ENCODE assay signal across 23 cellular contexts in genomic region chr1:92778371-92778770, GRCh38. TPM values are rescaled to one million over a fixed set of nuclear protein-coding genes. Genes with fewer than 3 reads are reported as not detected.
A peak's percentile ranks its signal among the peaks of the same experiment; 100 is the strongest.
DNase-seq lines count a peak whose midpoint lies in the region; ATAC-seq and TF ChIP-seq lines count a peak whose summit lies in the region.
"Had no signal": no experiment of that assay in that cellular context is flagged by ENCODE, and none has a peak within 500 bp of the region (broad histone marks: within the 10 kb centered on the region; RNA-seq: fewer than 3 reads in every experiment).

No MANE protein-coding gene starts in this region.

- no peak overlapping the region for H4K91ac ChIP-seq in H9 (ENCODE audit: insufficient read length, low read depth, low read length)

- H3K4me1 ChIP-seq in H9 (ENCODE audit: insufficient read depth, low read length) (no peaks in the 10 kb centered on the region), OCI-LY7 (ENCODE audit: insufficient read depth, low read length, poor library complexity, severe bottlenecking) (peaks cover under 1% of the 10 kb centered on the region)
- H3K4me1 ChIP-seq: A549 had no signal

- no peak overlapping the region for H4K5ac ChIP-seq in H9 (ENCODE audit: insufficient read length, low read depth, low read length)

- H3K4ac ChIP-seq in H9 (ENCODE audit: low read depth, low read length) = no peak overlapping the region

- H3K9me3 Mint-ChIP-seq in H9 = no peaks in the 10 kb centered on the region
- H3K9me3 Mint-ChIP-seq: CD4-positive, alpha-beta T cell; CD8-positive, alpha-beta T cell had no signal

- H3K36me3 ChIP-seq in OCI-LY7 (ENCODE audit: insufficient read depth, low read length) = 0 out of 2 replicates have a peak, but pooled peaks cover 3% of the 10 kb centered on the region

- H3K36me3 Mint-ChIP-seq in H9 (ENCODE audit: insufficient read depth in 1 of 3, low read depth in 3 of 3) = peaks cover 0 to 5% (median 5%) of the 10 kb centered on the region in 3 experiments; a peak in 4 of 7 replicates
- H3K36me3 Mint-ChIP-seq: CD8-positive, alpha-beta T cell had no signal

- H2BK120ac ChIP-seq in H9 (ENCODE audit: low read depth, low read length, poor library complexity, severe bottlenecking) = no peak overlapping the region

- H4K20me1 ChIP-seq in H9 (ENCODE audit: control insufficient read depth, insufficient read depth, insufficient read length) (no peaks in the 10 kb centered on the region), OCI-LY7 (ENCODE audit: insufficient read depth, low read length) (no peaks in the 10 kb centered on the region)

- no peak overlapping the region for H2AK5ac ChIP-seq in H9 (ENCODE audit: insufficient read length, low read length)

- no peak overlapping the region for H3K9ac ChIP-seq in H9 (ENCODE audit: extremely low read depth, insufficient read length, low read length)
- H3K9ac ChIP-seq: BLaER1 treated with 17β-estradiol and CSF1 and Interleukin-3, amounts not matched to agents 10 nM and 100 nM had no signal

- H3K27me3 Mint-ChIP-seq in H9 (ENCODE audit: low read depth) = no peaks in the 10 kb centered on the region
- H3K27me3 Mint-ChIP-seq: B cell had no signal

- no peak overlapping the region for H3K56ac ChIP-seq in H9 (ENCODE audit: insufficient read length, low read depth, low read length)

- ATAC-seq in left ventricle myocardium superior = peak; percentile 49
- no peak for ATAC-seq in Right ventricle myocardium inferior
- no peak for ATAC-seq in HG03439 (IDR thresholded peaks at IDR 0.05; ENCODE audit: unreplicated experiment)
- ATAC-seq: A549; CD8-positive, alpha-beta T cell; GM12878 had no signal

- H3K79me1 ChIP-seq in H9 (ENCODE audit: insufficient read depth, low read depth, low read length, poor library complexity, severe bottlenecking) = peaks cover 3% of the 10 kb centered on the region

- no peak for DNase-seq in left ventricle myocardium superior
- DNase-seq in Right ventricle myocardium inferior (ENCODE audit: missing footprints) = no peak
- DNase-seq in H9 = no peak
- peak; percentile 54 for DNase-seq in fibroblast of the aortic adventitia (ENCODE audit: low read depth)
- DNase-seq in OCI-LY7 (ENCODE audit: low spot score) = no peak
- DNase-seq: AML-193; CD4-positive, alpha-beta T cell; CD8-positive, alpha-beta T cell; COR-L47; DMS 273 treated with DMSO at 0.1 percent for 48 hours; DMS153; DMS53; DMS79; DND-41; EL; GDM1 had no signal

- H3K27me3 ChIP-seq in H9 (ENCODE audit: insufficient read depth, low read length) = no peaks in the 10 kb centered on the region
- H3K27me3 ChIP-seq: BLaER1 treated with 17β-estradiol and CSF1 and Interleukin-3, amounts not matched to agents 10 nM and 100 nM had no signal

- H2AFZ ChIP-seq in H9 (ENCODE audit: low read length) (no peak overlapping the region), OCI-LY7 (ENCODE audit: low read length) (no peak overlapping the region)

- no peak overlapping the region for H2BK5ac ChIP-seq in H9 (ENCODE audit: insufficient read length, low read length)

- no peak overlapping the region for H3T11ph ChIP-seq in H9 (ENCODE audit: low read length)

- H3K9me3 ChIP-seq in H9 (ENCODE audit: control insufficient read depth, low read depth, low read length) = no peaks in the 10 kb centered on the region
- no peaks in the 10 kb centered on the region for H3K9me3 ChIP-seq in OCI-LY7 (ENCODE audit: low read length)
- H3K9me3 ChIP-seq: A549; BLaER1 treated with 17β-estradiol and CSF1 and Interleukin-3, amounts not matched to agents 10 nM and 100 nM had no signal

- CTCF ChIA-PET in OCI-LY7 (lab: Charles Lee; ENCODE audit: unreplicated experiment) = no interaction called here

- H3K23ac ChIP-seq in H9 (ENCODE audit: insufficient read length, low read depth, low read length) = no peak overlapping the region

- H4K8ac ChIP-seq in H9 (replicated peaks; ENCODE audit: insufficient read length, low read depth, low read length) = no peak overlapping the region

- H3K27ac ChIP-seq in H9 (ENCODE audit: insufficient read length, low read depth, low read length) (no peak overlapping the region), OCI-LY7 (ENCODE audit: low read depth, low read length, poor library complexity, severe bottlenecking) (no peak overlapping the region)
- H3K27ac ChIP-seq: 22Rv1; A549; BLaER1 treated with 17β-estradiol and CSF1 and Interleukin-3, amounts not matched to agents 10 nM and 100 nM; C4-2B had no signal

- no TSS peak for BruUV-seq in OCI-LY7 (replicated peaks; lab: Mats Ljungman, UMichigan)

- H3K4me2 ChIP-seq in H9 (ENCODE audit: insufficient read depth, insufficient read length, low read length) (no peak overlapping the region), OCI-LY7 (ENCODE audit: low read length) (no peak overlapping the region)
- H3K4me2 ChIP-seq: A549; BLaER1 treated with 17β-estradiol and CSF1 and Interleukin-3, amounts not matched to agents 10 nM and 100 nM had no signal

- intact Hi-C loops in left ventricle myocardium superior (cut with micrococcal nuclease) (no loop called here), Right ventricle myocardium inferior (cut with DNase I) (no loop called here), OCI-LY7 (cut with micrococcal nuclease; ENCODE audit: unreplicated experiment) (no loop called here)

- H3K18ac ChIP-seq in H9 (ENCODE audit: insufficient read length, low read depth, low read length) = no peak overlapping the region

- WGBS in H9 (ENCODE audit: extremely low coverage, insufficient read length, low lambda C conversion rate) = no CpG with 5 or more reads among the region's 1 CpG

- no peak for TF ChIP-seq CTCF in H9 (conservative IDR thresholded peaks at IDR 0.05)
- no peak for TF ChIP-seq CTCF in fibroblast of the aortic adventitia (IDR thresholded peaks at IDR 0.05; ENCODE audit: insufficient read depth, low read length)
- TF ChIP-seq CTCF in OCI-LY7 (conservative IDR thresholded peaks at IDR 0.05; ENCODE audit: low read length) = no peak

- H3K9me2 ChIP-seq in OCI-LY7 (ENCODE audit: insufficient read depth, low read length) = no peaks in the 10 kb centered on the region

- no peak overlapping the region for H2BK20ac ChIP-seq in H9 (ENCODE audit: low read depth, low read length, poor library complexity, severe bottlenecking)

- no peak overlapping the region for H3K4me3 Mint-ChIP-seq in H9
- H3K4me3 Mint-ChIP-seq: B cell; CD4-positive, alpha-beta T cell; CD8-positive, alpha-beta T cell had no signal

- no peaks in the 10 kb centered on the region; the same call in 1 of the 2 replicates for H3K79me2 ChIP-seq in H9 (ENCODE audit: insufficient read depth, low read length)
- peaks cover 5% of the 10 kb centered on the region; the same call in 1 of the 2 replicates for H3K79me2 ChIP-seq in OCI-LY7 (ENCODE audit: insufficient read depth, low read depth, low read length)

- no peak overlapping the region for H3K14ac ChIP-seq in H9 (ENCODE audit: insufficient read depth, low read length)

- H3K4me1 Mint-ChIP-seq in H9 = peaks cover 12 to 16% of the 10 kb centered on the region in 2 experiments

- no peaks in the 10 kb centered on the region for H3K23me2 ChIP-seq in H9 (ENCODE audit: insufficient read length, low read depth, low read length, poor library complexity, severe bottlenecking)

- H2BK12ac ChIP-seq in H9 (ENCODE audit: insufficient read length, low read depth, low read length) = no peak overlapping the region

- no peak overlapping the region for H2BK15ac ChIP-seq in H9 (ENCODE audit: low read depth, low read length)

- H3K27ac Mint-ChIP-seq in H9 = peak overlapping the region in 2 of 3 experiments; percentile 81 to 82; a peak in 1 of 7 replicates
- H3K27ac Mint-ChIP-seq: B cell; CD4-positive, alpha-beta T cell; CD8-positive, alpha-beta T cell had no signal

- POLR2A ChIA-PET in OCI-LY7 (lab: Charles Lee) = interaction anchor here (0.7 kb wide), 1 partner anchor 50 kb away, joined by 3 read pairs; no protein-coding TSS in a partner anchor

- H3K4me3 ChIP-seq in fibroblast of the aortic adventitia (ENCODE audit: low read depth, low read length) (no peak overlapping the region), OCI-LY7 (ENCODE audit: low read depth, low read length, poor library complexity, severe bottlenecking) (no peak overlapping the region)
- H3K4me3 ChIP-seq: A549; BLaER1 treated with 17β-estradiol and CSF1 and Interleukin-3, amounts not matched to agents 10 nM and 100 nM; GM12878 had no signal

RNA-seq across cellular contexts. Expression of gene EVI5, which starts 6.5 kb away (rescaled TPM):
- total RNA-seq in left ventricle myocardium superior = 21.2 TPM
- total RNA-seq in Right ventricle myocardium inferior = 20.0 TPM
- 9.7 and 10.5 TPM in 2 replicates for total RNA-seq in H9 (2021)
- total RNA-seq in fibroblast of the aortic adventitia (ENCODE audit: low replicate concordance) = 55.3 and 126 TPM in 2 replicates
- total RNA-seq in OCI-LY7 (2014; rRNA removed; shearing (Covaris generic)) = 15.1 and 27.3 TPM in 2 replicates
- total RNA-seq in OCI-LY7 (2022) = 22.5 and 27.8 TPM in 2 replicates

RNA-seq across cellular contexts. Expression of gene RPL5, which starts 53.5 kb away (rescaled TPM):
- total RNA-seq in left ventricle myocardium superior (533 TPM), Right ventricle myocardium inferior (601 TPM), H9 (2021) (1,586 and 1,608 TPM in 2 replicates), fibroblast of the aortic adventitia (ENCODE audit: low replicate concordance) (935 and 1,772 TPM in 2 replicates), OCI-LY7 (2022) (1,651 and 1,677 TPM in 2 replicates)
- 1,862 and 2,614 TPM in 2 replicates for total RNA-seq in OCI-LY7 (2014; rRNA removed; shearing (Covaris generic))
